In the genomic region with DNA sequence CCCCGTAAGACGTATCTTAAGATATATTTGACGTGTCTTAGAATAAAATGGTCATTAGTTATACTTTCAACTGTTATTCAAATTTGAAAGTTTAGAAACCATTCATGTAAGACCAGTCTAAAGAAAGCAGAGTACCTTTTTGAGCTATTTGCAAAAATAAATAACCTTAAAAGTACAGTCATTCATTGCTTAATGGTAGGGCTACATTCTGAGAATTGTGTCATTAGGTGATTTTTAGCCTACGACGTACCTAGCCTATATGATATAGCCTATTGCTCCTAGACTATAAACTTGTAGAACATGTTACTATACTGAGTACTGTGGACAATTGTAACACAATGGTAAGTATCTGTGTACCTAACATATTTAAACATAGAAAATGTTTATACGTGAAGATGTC, we compare ENCODE assay signal across 24 cellular contexts.
A peak's percentile ranks its signal among the peaks of the same experiment; 100 is the strongest.
DNase-seq lines count a peak whose midpoint lies in the region; ATAC-seq lines count a peak whose summit lies in the region.
"Had no signal": no experiment of that assay in that cellular context is flagged by ENCODE, and none has a peak within 500 bp of the region (broad histone marks: within the 10 kb centered on the region; RNA-seq: fewer than 3 reads in every experiment).

No MANE protein-coding gene starts in this region.

- peaks cover 4% of the 10 kb centered on the region for H3K4me1 Mint-ChIP-seq in activated CD4-positive, alpha-beta T cell treated with anti-CD3 and anti-CD28 coated beads, Interleukin-2, amount 10 ng/mL, durations not matched to agents 7 days and 5 days
- peaks cover 2% of the 10 kb centered on the region for H3K4me1 Mint-ChIP-seq in activated naive CD8-positive, alpha-beta T cell treated with anti-CD3 and anti-CD28 coated beads, Interleukin-2, amount 50 U/mL, for 24 hours
- no peaks in the 10 kb centered on the region for H3K4me1 Mint-ChIP-seq in activated CD4-positive, alpha-beta T cell treated with anti-CD3 and anti-CD28 coated beads for 36 hours
- H3K4me1 Mint-ChIP-seq in activated T-cell treated with anti-CD3 and anti-CD28 coated beads, Interleukin-2, amount 50 U/mL, for 4 hours (ENCODE audit: low read depth), result peaks cover 7% of the 10 kb centered on the region

- ATAC-seq in GM18868 (IDR thresholded peaks at IDR 0.05; ENCODE audit: unreplicated experiment) (peak; percentile 56), GM21390 (IDR thresholded peaks at IDR 0.05; ENCODE audit: unreplicated experiment) (peak; percentile 44), HG03432 (IDR thresholded peaks at IDR 0.05; ENCODE audit: unreplicated experiment) (peak; percentile 39)
- no peak for ATAC-seq in activated naive CD8-positive, alpha-beta T cell treated with anti-CD3 and anti-CD28 coated beads, Interleukin-2, amount 50 U/mL, for 24 hours
- ATAC-seq in activated CD4-positive, alpha-beta T cell treated with anti-CD3 and anti-CD28 coated beads for 36 hours, result no peak
- no peak for ATAC-seq in activated T-cell treated with anti-CD3 and anti-CD28 coated beads, Interleukin-2, amount 50 U/mL, for 4 hours
- ATAC-seq: K562, T-helper 17 cell had no signal

- no peak for DNase-seq in activated CD4-positive, alpha-beta T cell treated with anti-CD3 and anti-CD28 coated beads, Interleukin-2, amount 10 ng/mL, durations not matched to agents 7 days and 5 days
- DNase-seq in activated naive CD8-positive, alpha-beta T cell treated with anti-CD3 and anti-CD28 coated beads, Interleukin-2, amount 50 U/mL, for 24 hours, result no peak
- no peak for DNase-seq in activated CD4-positive, alpha-beta T cell treated with anti-CD3 and anti-CD28 coated beads for 36 hours
- no peak for DNase-seq in activated T-cell treated with anti-CD3 and anti-CD28 coated beads, Interleukin-2, amount 50 U/mL, for 4 hours
- DNase-seq: C1 segment of cervical spinal cord; Caco-2; CD4-positive, alpha-beta memory T cell; DMS79; GF-D8; H9; MV-4-11; NCI-H1105; NCI-H1436 treated with DMSO at 0.1 percent for 48 hours; NCI-H187 treated with DMSO at 0.1 percent for 48 hours; NCI-H2171 treated with DMSO at 0.1 percent for 48 hours; NCI-H345; NCI-H524; NCI-H774; SK-N-SH; T-helper 17 cell had no signal

- no peak overlapping the region for H3K4me3 Mint-ChIP-seq in activated CD4-positive, alpha-beta T cell treated with anti-CD3 and anti-CD28 coated beads, Interleukin-2, amount 10 ng/mL, durations not matched to agents 7 days and 5 days
- H3K4me3 Mint-ChIP-seq in activated naive CD8-positive, alpha-beta T cell treated with anti-CD3 and anti-CD28 coated beads, Interleukin-2, amount 50 U/mL, for 24 hours, result no peak overlapping the region
- no peak overlapping the region for H3K4me3 Mint-ChIP-seq in activated CD4-positive, alpha-beta T cell treated with anti-CD3 and anti-CD28 coated beads for 36 hours
- H3K4me3 Mint-ChIP-seq in activated T-cell treated with anti-CD3 and anti-CD28 coated beads, Interleukin-2, amount 50 U/mL, for 4 hours, result no peak overlapping the region
- H3K4me3 Mint-ChIP-seq: CD4-positive, alpha-beta memory T cell; H9; T-helper 17 cell had no signal

- CTCF ChIA-PET in activated CD4-positive, alpha-beta T cell treated with anti-CD3 and anti-CD28 coated beads, Interleukin-2, amount 10 ng/mL, durations not matched to agents 7 days and 5 days (lab: Charles Lee), result no interaction called here
- CTCF ChIA-PET in activated CD4-positive, alpha-beta T cell treated with anti-CD3 and anti-CD28 coated beads for 36 hours (lab: Charles Lee), result no interaction called here

- H3K27ac Mint-ChIP-seq in activated CD4-positive, alpha-beta T cell treated with anti-CD3 and anti-CD28 coated beads, Interleukin-2, amount 10 ng/mL, durations not matched to agents 7 days and 5 days, result no peak overlapping the region
- H3K27ac Mint-ChIP-seq in activated naive CD8-positive, alpha-beta T cell treated with anti-CD3 and anti-CD28 coated beads, Interleukin-2, amount 50 U/mL, for 24 hours, result no peak overlapping the region
- H3K27ac Mint-ChIP-seq in activated CD4-positive, alpha-beta T cell treated with anti-CD3 and anti-CD28 coated beads for 36 hours, result no peak overlapping the region
- H3K27ac Mint-ChIP-seq: CD4-positive, alpha-beta memory T cell; H9; T-helper 17 cell had no signal

- POLR2A ChIA-PET in activated CD4-positive, alpha-beta T cell treated with anti-CD3 and anti-CD28 coated beads, Interleukin-2, amount 10 ng/mL, durations not matched to agents 7 days and 5 days (lab: Charles Lee), result no interaction called here
- POLR2A ChIA-PET in activated CD4-positive, alpha-beta T cell treated with anti-CD3 and anti-CD28 coated beads for 36 hours (lab: Charles Lee), result no interaction called here

- H3K9me3 Mint-ChIP-seq in activated CD4-positive, alpha-beta T cell treated with anti-CD3 and anti-CD28 coated beads, Interleukin-2, amount 10 ng/mL, durations not matched to agents 7 days and 5 days, result no peaks in the 10 kb centered on the region
- H3K9me3 Mint-ChIP-seq in activated naive CD8-positive, alpha-beta T cell treated with anti-CD3 and anti-CD28 coated beads, Interleukin-2, amount 50 U/mL, for 24 hours, result no peaks in the 10 kb centered on the region
- no peaks in the 10 kb centered on the region for H3K9me3 Mint-ChIP-seq in activated CD4-positive, alpha-beta T cell treated with anti-CD3 and anti-CD28 coated beads for 36 hours (ENCODE audit: low read depth)
- no peaks in the 10 kb centered on the region for H3K9me3 Mint-ChIP-seq in activated T-cell treated with anti-CD3 and anti-CD28 coated beads, Interleukin-2, amount 50 U/mL, for 4 hours
- H3K9me3 Mint-ChIP-seq: CD4-positive, alpha-beta memory T cell; H9 had no signal

- intact Hi-C loops in activated CD4-positive, alpha-beta T cell treated with anti-CD3 and anti-CD28 coated beads for 36 hours (cut with DNase I, micrococcal nuclease), result no loop called here

- H3K27me3 Mint-ChIP-seq in activated CD4-positive, alpha-beta T cell treated with anti-CD3 and anti-CD28 coated beads, Interleukin-2, amount 10 ng/mL, durations not matched to agents 7 days and 5 days, result no peaks in the 10 kb centered on the region
- no peaks in the 10 kb centered on the region for H3K27me3 Mint-ChIP-seq in activated naive CD8-positive, alpha-beta T cell treated with anti-CD3 and anti-CD28 coated beads, Interleukin-2, amount 50 U/mL, for 24 hours
- H3K27me3 Mint-ChIP-seq in activated CD4-positive, alpha-beta T cell treated with anti-CD3 and anti-CD28 coated beads for 36 hours, result no peaks in the 10 kb centered on the region
- H3K27me3 Mint-ChIP-seq in activated T-cell treated with anti-CD3 and anti-CD28 coated beads, Interleukin-2, amount 50 U/mL, for 4 hours (ENCODE audit: low read depth), result no peaks in the 10 kb centered on the region
- H3K27me3 Mint-ChIP-seq: CD4-positive, alpha-beta memory T cell; T-helper 17 cell had no signal

- H3K36me3 Mint-ChIP-seq in activated CD4-positive, alpha-beta T cell treated with anti-CD3 and anti-CD28 coated beads, Interleukin-2, amount 10 ng/mL, durations not matched to agents 7 days and 5 days (ENCODE audit: low read depth), result peaks cover 5% of the 10 kb centered on the region
- peaks cover 13% of the 10 kb centered on the region for H3K36me3 Mint-ChIP-seq in activated naive CD8-positive, alpha-beta T cell treated with anti-CD3 and anti-CD28 coated beads, Interleukin-2, amount 50 U/mL, for 24 hours (ENCODE audit: low read depth)
- H3K36me3 Mint-ChIP-seq in activated CD4-positive, alpha-beta T cell treated with anti-CD3 and anti-CD28 coated beads for 36 hours (ENCODE audit: low read depth), result peaks cover 12% of the 10 kb centered on the region
- peaks cover 19% of the 10 kb centered on the region for H3K36me3 Mint-ChIP-seq in activated T-cell treated with anti-CD3 and anti-CD28 coated beads, Interleukin-2, amount 50 U/mL, for 4 hours (ENCODE audit: insufficient read depth)

Comparison
In these comparisons a context has a peak if more than half of its experiments do, and no peak if none do; other contexts are left out.
1. ATAC-seq: peak in GM18868 (single experiment), GM21390 (single experiment) and HG03432 (single experiment); none in activated naive CD8-positive, alpha-beta T cell treated with anti-CD3 and anti-CD28 coated beads, Interleukin-2, amount 50 U/mL, for 24 hours (single experiment), activated CD4-positive, alpha-beta T cell treated with anti-CD3 and anti-CD28 coated beads for 36 hours (single experiment) and activated T-cell treated with anti-CD3 and anti-CD28 coated beads, Interleukin-2, amount 50 U/mL, for 4 hours (0 of 2).